ENCODE assay signal across 13 cellular contexts in genomic region chrX:139554367-139554766, GRCh38. TPM values are rescaled to one million over a fixed set of nuclear protein-coding genes. Genes with fewer than 3 reads are reported as not detected.
DNase-seq lines count a peak whose midpoint lies in the region; ATAC-seq and TF ChIP-seq lines count a peak whose summit lies in the region.
"Had no signal": no experiment of that assay in that cellular context is flagged by ENCODE, and none has a peak within 500 bp of the region (broad histone marks: within the 10 kb centered on the region; RNA-seq: fewer than 3 reads in every experiment).

No MANE protein-coding gene starts in this region.

- DNase-seq in A673 (ENCODE audit: low spot score) (peak; percentile 77), NCI-H2196 (lab: John Stamatoyannopoulos, UW; ENCODE audit: unreplicated experiment) (no peak), NCI-H2081 treated with DMSO at 0.1 percent for 48 hours (lab: John Stamatoyannopoulos, UW) (no peak), DMS 273 treated with DMSO at 0.1 percent for 48 hours (lab: John Stamatoyannopoulos, UW) (no peak)
- DNase-seq in stimulated activated CD4-positive, alpha-beta T cell treated with anti-CD3 and anti-CD28 coated beads, Interleukin-2, amount 100 ng/mL, for 48 hours, result no peak
- DNase-seq: activated naive CD4-positive, alpha-beta T cell treated with anti-CD3 and anti-CD28 coated beads for 36 hours; colonic mucosa; mammary epithelial cell; NCI-H1694 treated with DMSO at 0.1 percent for 48 hours had no signal

- H3K27me3 ChIP-seq in A673 (replicated peaks; ENCODE audit: insufficient read depth, low read depth, low read length, poor library complexity), result no peaks in the 10 kb centered on the region
- H3K27me3 ChIP-seq: colonic mucosa had no signal

- no peaks in the 10 kb centered on the region for H3K9me3 ChIP-seq in A673 (ENCODE audit: low read depth, low read length, poor library complexity, severe bottlenecking)
- H3K9me3 ChIP-seq: colonic mucosa had no signal

- intact Hi-C loops in A673 (cut with micrococcal nuclease; ENCODE audit: unreplicated experiment), result loop anchor here (5.0 kb wide), 3 partner anchors 352 to 707 kb away; no protein-coding TSS in a partner anchor

- no peak overlapping the region for H3K4me3 ChIP-seq in A673 (ENCODE audit: low read depth, low read length, poor library complexity, severe bottlenecking)
- H3K4me3 ChIP-seq: colonic mucosa had no signal

- ATAC-seq in GM18909 (IDR thresholded peaks at IDR 0.05; ENCODE audit: poor library complexity, unreplicated experiment) (peak; percentile 30), HG02642 (IDR thresholded peaks at IDR 0.05; ENCODE audit: poor library complexity, unreplicated experiment) (peak; percentile 32), HG03469 (IDR thresholded peaks at IDR 0.05; ENCODE audit: unreplicated experiment) (peak; percentile 17)

- H3K27ac ChIP-seq in A673 (ENCODE audit: low read depth, low read length, poor library complexity, severe bottlenecking), result peak overlapping the region; percentile 79
- H3K27ac ChIP-seq: colonic mucosa had no signal

- CTCF ChIA-PET in A673 (lab: Charles Lee), result no interaction called here

- H3K4me1 ChIP-seq in A673 (ENCODE audit: insufficient read depth, low read length, poor library complexity, severe bottlenecking), result peaks cover 31% of the 10 kb centered on the region
- H3K4me1 ChIP-seq: colonic mucosa had no signal

- H3K36me3 ChIP-seq in A673 (ENCODE audit: insufficient read depth, low read length, poor library complexity, severe bottlenecking), result no peaks in the 10 kb centered on the region
- H3K36me3 ChIP-seq: colonic mucosa had no signal

- TF ChIP-seq CTCF in A673 (conservative IDR thresholded peaks at IDR 0.05; ENCODE audit: low read depth, low read length), result no peak

- POLR2A ChIA-PET in A673 (lab: Charles Lee; ENCODE audit: low non-redundant PET), result interaction anchor here (0.7 kb wide), 1 partner anchor 331 kb away, joined by 4 read pairs; no protein-coding TSS in a partner anchor

- BruUV-seq in A673 (replicated peaks; lab: Mats Ljungman, UMichigan), result no TSS peak

RNA-seq across cellular contexts. Expression of gene F9, which starts 23.8 kb away (rescaled TPM):
- total RNA-seq in A673 (2021), result not detected in 2 replicates
- total RNA-seq: activated naive CD4-positive, alpha-beta T cell treated with anti-CD3 and anti-CD28 coated beads for 36 hours; mammary epithelial cell; RPMI7951 had no signal
